1 cellular context compared by ENCODE assay signal in the genomic region with DNA sequence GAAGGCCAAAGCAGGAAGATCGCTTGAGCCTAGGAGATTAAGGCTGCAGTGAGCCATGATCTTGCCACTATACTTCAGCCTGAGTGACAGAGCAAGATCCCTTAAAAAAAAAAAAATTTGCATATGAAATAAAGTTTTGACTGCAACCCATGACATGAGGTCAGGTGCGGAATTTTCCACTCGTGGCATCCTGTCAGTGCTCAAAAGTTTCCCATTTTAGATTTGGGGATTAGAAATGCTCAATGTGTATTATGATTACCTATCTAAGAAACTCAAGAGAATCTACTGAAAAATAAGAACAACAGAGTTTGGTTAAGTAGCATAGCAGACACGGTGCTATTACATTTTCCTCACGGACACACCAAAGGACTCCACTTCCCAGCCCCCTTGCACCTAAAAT.
A peak's percentile ranks its signal among the peaks of the same experiment; 100 is the strongest.
TF ChIP-seq lines count a peak whose summit lies in the region.

No MANE protein-coding gene starts in this region.

TF ChIP-seq in GM12878, 131 proteins besides CTCF, POLR2A, EP300 and RAD21 (continued from another document and continues in another):
- peak; percentile 37; the same call in 1 of the 2 replicates for TF ChIP-seq ZBTB40 (IDR thresholded peaks at IDR 0.05; ENCODE audit: borderline replicate concordance)
- TF ChIP-seq MXI1 (IDR thresholded peaks at IDR 0.05; ENCODE audit: low read depth, low read length), result peak; percentile 76
- peak; percentile 58; the same call in 1 of the 2 replicates for TF ChIP-seq NFIC (IDR thresholded peaks at IDR 0.05; ENCODE audit: low read depth, low read length)
- no peak for TF ChIP-seq ETV6 (conservative IDR thresholded peaks at IDR 0.05 in 1 of 2, IDR thresholded peaks at IDR 0.05 in 1 of 2; ENCODE audit: borderline replicate concordance in 1 of 2, low read depth in 1 of 2)
- peak; percentile 35; the same call in 1 of the 2 replicates for TF ChIP-seq ASH2L (IDR thresholded peaks at IDR 0.05; ENCODE audit: borderline replicate concordance, low read depth)
- peak; percentile 60 to 66; a peak in 3 of 4 replicates for TF ChIP-seq IKZF2 (IDR thresholded peaks at IDR 0.05)
- no peak for TF ChIP-seq RB1 (IDR thresholded peaks at IDR 0.05; ENCODE audit: borderline replicate concordance)
- peak; percentile 69; the same call in 1 of the 2 replicates for TF ChIP-seq ZNF384 (IDR thresholded peaks at IDR 0.05; ENCODE audit: borderline replicate concordance, low read depth, low read length)
- no peak for TF ChIP-seq ELK1 (IDR thresholded peaks at IDR 0.05; ENCODE audit: low read depth, low read length)
- no peak for TF ChIP-seq SREBF2 (IDR thresholded peaks at IDR 0.05; ENCODE audit: low read length)
- TF ChIP-seq, protein P1, sequence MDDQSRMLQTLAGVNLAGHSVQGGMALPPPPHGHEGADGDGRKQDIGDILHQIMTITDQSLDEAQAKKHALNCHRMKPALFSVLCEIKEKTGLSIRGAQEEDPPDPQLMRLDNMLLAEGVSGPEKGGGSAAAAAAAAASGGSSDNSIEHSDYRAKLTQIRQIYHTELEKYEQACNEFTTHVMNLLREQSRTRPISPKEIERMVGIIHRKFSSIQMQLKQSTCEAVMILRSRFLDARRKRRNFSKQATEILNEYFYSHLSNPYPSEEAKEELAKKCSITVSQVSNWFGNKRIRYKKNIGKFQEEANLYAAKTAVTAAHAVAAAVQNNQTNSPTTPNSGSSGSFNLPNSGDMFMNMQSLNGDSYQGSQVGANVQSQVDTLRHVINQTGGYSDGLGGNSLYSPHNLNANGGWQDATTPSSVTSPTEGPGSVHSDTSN (IDR thresholded peaks at IDR 0.05; ENCODE audit: insufficient replicate concordance, low read depth, low read length), result peak; percentile 59
- TF ChIP-seq SREBF1 (IDR thresholded peaks at IDR 0.05; ENCODE audit: low read length), result no peak
- TF ChIP-seq NR2F1 (conservative IDR thresholded peaks at IDR 0.05), result 0 out of 2 replicates have a peak, but pooled peaks have one; percentile 28
- TF ChIP-seq, protein P2, sequence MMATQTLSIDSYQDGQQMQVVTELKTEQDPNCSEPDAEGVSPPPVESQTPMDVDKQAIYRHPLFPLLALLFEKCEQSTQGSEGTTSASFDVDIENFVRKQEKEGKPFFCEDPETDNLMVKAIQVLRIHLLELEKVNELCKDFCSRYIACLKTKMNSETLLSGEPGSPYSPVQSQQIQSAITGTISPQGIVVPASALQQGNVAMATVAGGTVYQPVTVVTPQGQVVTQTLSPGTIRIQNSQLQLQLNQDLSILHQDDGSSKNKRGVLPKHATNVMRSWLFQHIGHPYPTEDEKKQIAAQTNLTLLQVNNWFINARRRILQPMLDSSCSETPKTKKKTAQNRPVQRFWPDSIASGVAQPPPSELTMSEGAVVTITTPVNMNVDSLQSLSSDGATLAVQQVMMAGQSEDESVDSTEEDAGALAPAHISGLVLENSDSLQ (IDR thresholded peaks at IDR 0.05), result peak; percentile 95
- peak; percentile 15 for TF ChIP-seq MEF2B (IDR thresholded peaks at IDR 0.05; ENCODE audit: partially characterized antibody, poor library complexity, severe bottlenecking)
- no peak for TF ChIP-seq YBX1 (IDR thresholded peaks at IDR 0.05)
- TF ChIP-seq, protein P3, sequence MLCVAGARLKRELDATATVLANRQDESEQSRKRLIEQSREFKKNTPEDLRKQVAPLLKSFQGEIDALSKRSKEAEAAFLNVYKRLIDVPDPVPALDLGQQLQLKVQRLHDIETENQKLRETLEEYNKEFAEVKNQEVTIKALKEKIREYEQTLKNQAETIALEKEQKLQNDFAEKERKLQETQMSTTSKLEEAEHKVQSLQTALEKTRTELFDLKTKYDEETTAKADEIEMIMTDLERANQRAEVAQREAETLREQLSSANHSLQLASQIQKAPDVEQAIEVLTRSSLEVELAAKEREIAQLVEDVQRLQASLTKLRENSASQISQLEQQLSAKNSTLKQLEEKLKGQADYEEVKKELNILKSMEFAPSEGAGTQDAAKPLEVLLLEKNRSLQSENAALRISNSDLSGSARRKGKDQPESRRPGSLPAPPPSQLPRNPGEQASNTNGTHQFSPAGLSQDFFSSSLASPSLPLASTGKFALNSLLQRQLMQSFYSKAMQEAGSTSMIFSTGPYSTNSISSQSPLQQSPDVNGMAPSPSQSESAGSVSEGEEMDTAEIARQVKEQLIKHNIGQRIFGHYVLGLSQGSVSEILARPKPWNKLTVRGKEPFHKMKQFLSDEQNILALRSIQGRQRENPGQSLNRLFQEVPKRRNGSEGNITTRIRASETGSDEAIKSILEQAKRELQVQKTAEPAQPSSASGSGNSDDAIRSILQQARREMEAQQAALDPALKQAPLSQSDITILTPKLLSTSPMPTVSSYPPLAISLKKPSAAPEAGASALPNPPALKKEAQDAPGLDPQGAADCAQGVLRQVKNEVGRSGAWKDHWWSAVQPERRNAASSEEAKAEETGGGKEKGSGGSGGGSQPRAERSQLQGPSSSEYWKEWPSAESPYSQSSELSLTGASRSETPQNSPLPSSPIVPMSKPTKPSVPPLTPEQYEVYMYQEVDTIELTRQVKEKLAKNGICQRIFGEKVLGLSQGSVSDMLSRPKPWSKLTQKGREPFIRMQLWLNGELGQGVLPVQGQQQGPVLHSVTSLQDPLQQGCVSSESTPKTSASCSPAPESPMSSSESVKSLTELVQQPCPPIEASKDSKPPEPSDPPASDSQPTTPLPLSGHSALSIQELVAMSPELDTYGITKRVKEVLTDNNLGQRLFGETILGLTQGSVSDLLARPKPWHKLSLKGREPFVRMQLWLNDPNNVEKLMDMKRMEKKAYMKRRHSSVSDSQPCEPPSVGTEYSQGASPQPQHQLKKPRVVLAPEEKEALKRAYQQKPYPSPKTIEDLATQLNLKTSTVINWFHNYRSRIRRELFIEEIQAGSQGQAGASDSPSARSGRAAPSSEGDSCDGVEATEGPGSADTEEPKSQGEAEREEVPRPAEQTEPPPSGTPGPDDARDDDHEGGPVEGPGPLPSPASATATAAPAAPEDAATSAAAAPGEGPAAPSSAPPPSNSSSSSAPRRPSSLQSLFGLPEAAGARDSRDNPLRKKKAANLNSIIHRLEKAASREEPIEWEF (IDR thresholded peaks at IDR 0.05; ENCODE audit: insufficient replicate concordance, low read depth, low read length), result no peak
- TF ChIP-seq ZNF687 (IDR thresholded peaks at IDR 0.05), result peak; percentile 37; the same call in 1 of the 2 replicates
- TF ChIP-seq, protein P4, sequence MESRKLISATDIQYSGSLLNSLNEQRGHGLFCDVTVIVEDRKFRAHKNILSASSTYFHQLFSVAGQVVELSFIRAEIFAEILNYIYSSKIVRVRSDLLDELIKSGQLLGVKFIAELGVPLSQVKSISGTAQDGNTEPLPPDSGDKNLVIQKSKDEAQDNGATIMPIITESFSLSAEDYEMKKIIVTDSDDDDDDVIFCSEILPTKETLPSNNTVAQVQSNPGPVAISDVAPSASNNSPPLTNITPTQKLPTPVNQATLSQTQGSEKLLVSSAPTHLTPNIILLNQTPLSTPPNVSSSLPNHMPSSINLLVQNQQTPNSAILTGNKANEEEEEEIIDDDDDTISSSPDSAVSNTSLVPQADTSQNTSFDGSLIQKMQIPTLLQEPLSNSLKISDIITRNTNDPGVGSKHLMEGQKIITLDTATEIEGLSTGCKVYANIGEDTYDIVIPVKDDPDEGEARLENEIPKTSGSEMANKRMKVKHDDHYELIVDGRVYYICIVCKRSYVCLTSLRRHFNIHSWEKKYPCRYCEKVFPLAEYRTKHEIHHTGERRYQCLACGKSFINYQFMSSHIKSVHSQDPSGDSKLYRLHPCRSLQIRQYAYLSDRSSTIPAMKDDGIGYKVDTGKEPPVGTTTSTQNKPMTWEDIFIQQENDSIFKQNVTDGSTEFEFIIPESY (IDR thresholded peaks at IDR 0.05), result no peak
- TF ChIP-seq MTA2 (IDR thresholded peaks at IDR 0.05; ENCODE audit: low read depth), result peak; percentile 47; the same call in 1 of the 2 replicates
- no peak for TF ChIP-seq KLF5 (IDR thresholded peaks at IDR 0.05; ENCODE audit: partially characterized antibody)
- no peak for TF ChIP-seq MEF2A (IDR thresholded peaks at IDR 0.05; ENCODE audit: insufficient read depth, low read depth, low read length)
- TF ChIP-seq POU2F2 (IDR thresholded peaks at IDR 0.05; ENCODE audit: borderline replicate concordance, low read depth, low read length), result peak; percentile 89; the same call in 2 of the 3 replicates
- peak; percentile 55 to 58; a peak in 1 of 4 replicates for TF ChIP-seq BHLHE40 (IDR thresholded peaks at IDR 0.05; ENCODE audit: borderline replicate concordance in 1 of 2, low read depth in 2 of 2, low read length in 1 of 2)
- TF ChIP-seq RUNX3 (IDR thresholded peaks at IDR 0.05; ENCODE audit: low read length), result peak; percentile 62
- no peak for TF ChIP-seq CBX5 (IDR thresholded peaks at IDR 0.05; ENCODE audit: low read depth)
- peak; percentile 66 for TF ChIP-seq IKZF1 (conservative IDR thresholded peaks at IDR 0.05)
- 0 out of 2 replicates have a peak, but pooled peaks have one; percentile 7 for TF ChIP-seq TAF1 (IDR thresholded peaks at IDR 0.05; ENCODE audit: borderline replicate concordance, low read depth, low read length)
- TF ChIP-seq SRF (IDR thresholded peaks at IDR 0.05; ENCODE audit: low read depth in 2 of 2, low read length in 2 of 2), result no peak
- 0 out of 2 replicates have a peak, but pooled peaks have one; percentile 17 for TF ChIP-seq CREB1 (IDR thresholded peaks at IDR 0.05; ENCODE audit: low read depth)
- TF ChIP-seq EED (IDR thresholded peaks at IDR 0.05; ENCODE audit: low read depth), result 0 out of 2 replicates have a peak, but pooled peaks have one; percentile 20
- no peak for TF ChIP-seq SMAD5 (IDR thresholded peaks at IDR 0.05; ENCODE audit: low read depth)
- TF ChIP-seq JUNB (IDR thresholded peaks at IDR 0.05), result peak; percentile 46; the same call in 1 of the 2 replicates
- TF ChIP-seq, protein P5, sequence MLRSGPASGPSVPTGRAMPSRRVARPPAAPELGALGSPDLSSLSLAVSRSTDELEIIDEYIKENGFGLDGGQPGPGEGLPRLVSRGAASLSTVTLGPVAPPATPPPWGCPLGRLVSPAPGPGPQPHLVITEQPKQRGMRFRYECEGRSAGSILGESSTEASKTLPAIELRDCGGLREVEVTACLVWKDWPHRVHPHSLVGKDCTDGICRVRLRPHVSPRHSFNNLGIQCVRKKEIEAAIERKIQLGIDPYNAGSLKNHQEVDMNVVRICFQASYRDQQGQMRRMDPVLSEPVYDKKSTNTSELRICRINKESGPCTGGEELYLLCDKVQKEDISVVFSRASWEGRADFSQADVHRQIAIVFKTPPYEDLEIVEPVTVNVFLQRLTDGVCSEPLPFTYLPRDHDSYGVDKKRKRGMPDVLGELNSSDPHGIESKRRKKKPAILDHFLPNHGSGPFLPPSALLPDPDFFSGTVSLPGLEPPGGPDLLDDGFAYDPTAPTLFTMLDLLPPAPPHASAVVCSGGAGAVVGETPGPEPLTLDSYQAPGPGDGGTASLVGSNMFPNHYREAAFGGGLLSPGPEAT (IDR thresholded peaks at IDR 0.05; ENCODE audit: low read depth), result peak; percentile 75
- no peak for TF ChIP-seq NR2C1 (IDR thresholded peaks at IDR 0.05)
